21 cellular contexts compared by ENCODE assay signal in the genomic region with DNA sequence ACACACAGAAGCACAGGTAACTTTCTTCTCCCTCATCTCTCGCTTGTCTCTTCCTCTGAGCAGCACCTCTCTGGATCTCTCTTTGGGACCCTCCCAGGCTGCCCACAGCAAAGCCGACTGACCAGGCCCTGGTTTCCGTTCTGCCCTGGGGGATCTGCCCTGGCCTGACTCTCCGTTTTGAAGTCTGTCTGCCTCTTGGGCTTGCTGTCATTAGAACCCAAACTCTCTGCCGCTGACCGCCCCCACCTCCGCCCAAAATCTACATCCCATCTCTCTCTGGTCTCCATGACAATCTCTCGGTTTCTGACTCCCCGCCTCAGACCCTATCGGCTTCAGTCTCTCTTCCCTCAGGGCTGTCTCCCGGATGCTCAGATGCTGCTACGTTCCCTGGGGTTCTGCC. TPM values are rescaled to one million over a fixed set of nuclear protein-coding genes. Genes with fewer than 3 reads are reported as not detected.
"Had no signal": no experiment of that assay in that cellular context is flagged by ENCODE, and none has a peak within 500 bp of the region (broad histone marks: within the 10 kb centered on the region; RNA-seq: fewer than 3 reads in every experiment).

No MANE protein-coding gene starts in this region.

- H3K9me3 Mint-ChIP-seq: natural killer cell treated with Interleukin-12 subunit alpha and Interleukin-12 subunit beta and Interleukin-15 and Interleukin-18, amount 100 ng/mL, for 72 hours; stimulated activated naive CD8-positive, alpha-beta T cell treated with anti-CD3 and anti-CD28 coated beads, Interleukin-15, amount 100 ng/mL, for 72 hours had no signal

- FAIRE-seq: endothelial cell of umbilical vein had no signal

- ATAC-seq: left colon; left ventricle myocardium superior; natural killer cell treated with Interleukin-12 subunit alpha and Interleukin-12 subunit beta and Interleukin-15 and Interleukin-18, amount 100 ng/mL, for 72 hours; sciatic nerve; stimulated activated naive B cell treated with anti-CD40 and anti-IgM and Interleukin-4, amounts not matched to agents 10 μg/mL and 1 μg/mL and 100 μg/mL, for 72 hours; upper lobe of right lung had no signal

- H3K4me3 Mint-ChIP-seq: natural killer cell treated with Interleukin-12 subunit alpha and Interleukin-12 subunit beta and Interleukin-15 and Interleukin-18, amount 100 ng/mL, for 72 hours; stimulated activated naive B cell treated with anti-CD40 and anti-IgM and Interleukin-4, amounts not matched to agents 10 μg/mL and 1 μg/mL and 100 μg/mL, for 72 hours; stimulated activated naive CD8-positive, alpha-beta T cell treated with anti-CD3 and anti-CD28 coated beads, Interleukin-15, amount 100 ng/mL, for 72 hours had no signal

- H3K27ac ChIP-seq: heart left ventricle, testis, tibial nerve, upper lobe of right lung, vagina had no signal

- DNase-seq: dermis blood vessel endothelial cell; erythroblast; foreskin melanocyte; heart left ventricle; hippocampal formation; left colon; left ventricle myocardium superior; mesenchymal stem cell; midbrain; stimulated activated CD4-positive, alpha-beta T cell treated with anti-CD3 and anti-CD28 coated beads, Interleukin-2, amount 100 ng/mL, for 24 hours; stimulated activated CD4-positive, alpha-beta T cell treated with anti-CD3 and anti-CD28 coated beads, Interleukin-4, amount 100 ng/mL, for 4 hours; stimulated activated naive B cell treated with anti-CD40 and anti-IgM and Interleukin-4, amounts not matched to agents 10 μg/mL and 1 μg/mL and 100 μg/mL, for 72 hours; stimulated activated naive CD8-positive, alpha-beta T cell treated with anti-CD3 and anti-CD28 coated beads, Interleukin-15, amount 100 ng/mL, for 72 hours; testis; upper lobe of right lung had no signal

- H3K27ac Mint-ChIP-seq: natural killer cell treated with Interleukin-12 subunit alpha and Interleukin-12 subunit beta and Interleukin-15 and Interleukin-18, amount 100 ng/mL, for 72 hours; stimulated activated naive B cell treated with anti-CD40 and anti-IgM and Interleukin-4, amounts not matched to agents 10 μg/mL and 1 μg/mL and 100 μg/mL, for 72 hours had no signal

RNA-seq across cellular contexts. Expression of a gene that starts 43.2 kb away (rescaled TPM):
- total RNA-seq: dermis blood vessel endothelial cell, endothelial cell of umbilical vein, skeletal muscle tissue had no signal
